Comparison of ENCODE assay signal across 14 cellular contexts in genomic region chr1:227927971-227928741, GRCh38. TPM values are rescaled to one million over a fixed set of nuclear protein-coding genes. Genes with fewer than 3 reads are reported as not detected.
"Had no signal": no experiment of that assay in that cellular context is flagged by ENCODE, and none has a peak within 500 bp of the region (broad histone marks: within the 10 kb centered on the region; RNA-seq: fewer than 3 reads in every experiment).

No MANE protein-coding gene starts in this region.

- H3K4me3 ChIP-seq: stomach, transverse colon, vagina had no signal

- H3K9me3 Mint-ChIP-seq: activated CD4-positive, alpha-beta memory T cell treated with anti-CD3 and anti-CD28 coated beads, Interleukin-2, amount 10 ng/mL, durations not matched to agents 7 days and 5 days; activated CD4-positive, alpha-beta T cell treated with anti-CD3 and anti-CD28 coated beads, Interleukin-2, amount 10 ng/mL, durations not matched to agents 24 days and 14 days; activated naive CD8-positive, alpha-beta T cell treated with anti-CD3 and anti-CD28 coated beads, Interleukin-2, amount 50 U/mL, for 24 hours; activated T-cell treated with anti-CD3 and anti-CD28 coated beads, Interleukin-2, amount 50 U/mL, for 72 hours; memory B cell had no signal

- H3K36me3 ChIP-seq: transverse colon, vagina had no signal

- H3K27me3 ChIP-seq: stomach, transverse colon, vagina had no signal

- H3K27me3 Mint-ChIP-seq: activated CD4-positive, alpha-beta memory T cell treated with anti-CD3 and anti-CD28 coated beads, Interleukin-2, amount 10 ng/mL, durations not matched to agents 7 days and 5 days; activated naive CD8-positive, alpha-beta T cell treated with anti-CD3 and anti-CD28 coated beads, Interleukin-2, amount 50 U/mL, for 24 hours had no signal

- H3K4me3 Mint-ChIP-seq: activated CD4-positive, alpha-beta memory T cell treated with anti-CD3 and anti-CD28 coated beads, Interleukin-2, amount 10 ng/mL, durations not matched to agents 7 days and 5 days; activated CD4-positive, alpha-beta T cell treated with anti-CD3 and anti-CD28 coated beads, Interleukin-2, amount 10 ng/mL, durations not matched to agents 24 days and 14 days; activated naive CD8-positive, alpha-beta T cell treated with anti-CD3 and anti-CD28 coated beads, Interleukin-2, amount 50 U/mL, for 24 hours; activated T-cell treated with anti-CD3 and anti-CD28 coated beads, Interleukin-2, amount 50 U/mL, for 72 hours; memory B cell had no signal

- H3K9me3 ChIP-seq: stomach, transverse colon, vagina had no signal

- H3K4me1 ChIP-seq: stomach, transverse colon had no signal

- DNase-seq: activated CD4-positive, alpha-beta memory T cell treated with anti-CD3 and anti-CD28 coated beads, Interleukin-2, amount 10 ng/mL, durations not matched to agents 7 days and 5 days; activated CD4-positive, alpha-beta T cell treated with anti-CD3 and anti-CD28 coated beads, Interleukin-2, amount 10 ng/mL, durations not matched to agents 24 days and 14 days; activated gamma-delta T cell; activated naive CD4-positive, alpha-beta T cell treated with anti-CD3 and anti-CD28 coated beads, Interleukin-2, amount 50 U/mL, for 16 hours; activated naive CD8-positive, alpha-beta T cell treated with anti-CD3 and anti-CD28 coated beads, Interleukin-2, amount 50 U/mL, for 24 hours; activated T-cell treated with anti-CD3 and anti-CD28 coated beads, Interleukin-2, amount 50 U/mL, for 72 hours; occipital lobe; stimulated activated CD4-positive, alpha-beta T cell treated with anti-CD3 and anti-CD28 coated beads, Interleukin-2, amount 100 ng/mL, for 48 hours; stomach; transverse colon had no signal

- H3K27ac Mint-ChIP-seq: activated CD4-positive, alpha-beta memory T cell treated with anti-CD3 and anti-CD28 coated beads, Interleukin-2, amount 10 ng/mL, durations not matched to agents 7 days and 5 days; activated CD4-positive, alpha-beta T cell treated with anti-CD3 and anti-CD28 coated beads, Interleukin-2, amount 10 ng/mL, durations not matched to agents 24 days and 14 days; activated naive CD8-positive, alpha-beta T cell treated with anti-CD3 and anti-CD28 coated beads, Interleukin-2, amount 50 U/mL, for 24 hours; activated T-cell treated with anti-CD3 and anti-CD28 coated beads, Interleukin-2, amount 50 U/mL, for 72 hours; memory B cell had no signal

- H3K27ac ChIP-seq: epithelial cell of prostate, stomach, transverse colon, vagina had no signal

- ATAC-seq: activated CD4-positive, CD25-positive, alpha-beta regulatory T cell treated with anti-CD3 and anti-CD28 coated beads, Interleukin-2, amount 50 U/mL, for 24 hours; activated naive CD8-positive, alpha-beta T cell treated with anti-CD3 and anti-CD28 coated beads, Interleukin-2, amount 50 U/mL, for 24 hours; activated T-cell treated with anti-CD3 and anti-CD28 coated beads, Interleukin-2, amount 50 U/mL, for 72 hours had no signal

- H3K36me3 Mint-ChIP-seq: memory B cell had no signal

- H3K4me1 Mint-ChIP-seq: activated CD4-positive, alpha-beta memory T cell treated with anti-CD3 and anti-CD28 coated beads, Interleukin-2, amount 10 ng/mL, durations not matched to agents 7 days and 5 days; memory B cell had no signal

RNA-seq across cellular contexts. Expression of gene WNT9A, which starts 19.6 kb away (rescaled TPM):
- total RNA-seq: activated CD4-positive, alpha-beta T cell treated with anti-CD3 and anti-CD28 coated beads, Interleukin-2, amount 10 ng/mL, durations not matched to agents 24 days and 14 days had no signal
